Comparison of ENCODE assay signal across 34 cellular contexts in the genomic region with DNA sequence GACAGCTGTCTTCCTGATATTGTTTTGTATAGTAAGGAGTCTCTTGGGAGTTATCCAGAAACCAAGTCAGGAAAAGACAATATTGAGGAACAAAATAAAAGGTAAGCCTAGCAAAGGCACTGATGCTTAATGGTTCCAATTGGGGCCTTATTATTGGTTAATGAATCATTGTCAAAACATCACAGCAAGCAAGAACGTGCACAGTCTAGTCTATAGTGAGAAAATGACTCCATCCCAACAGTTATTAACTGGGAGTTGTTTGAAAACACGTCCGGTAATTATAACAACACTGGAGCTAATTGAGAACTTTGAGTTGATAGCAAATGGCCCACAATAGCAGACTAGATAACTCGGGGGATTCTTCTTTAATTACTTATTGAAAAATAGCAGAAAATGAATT. TPM values are rescaled to one million over a fixed set of nuclear protein-coding genes. Genes with fewer than 3 reads are reported as not detected.
"Had no signal": no experiment of that assay in that cellular context is flagged by ENCODE, and none has a peak within 500 bp of the region (broad histone marks: within the 10 kb centered on the region; RNA-seq: fewer than 3 reads in every experiment).

No MANE protein-coding gene starts in this region.

- H3K4me1 ChIP-seq: gastroesophageal sphincter, heart left ventricle, left lung, pancreas, suprapubic skin, transverse colon, upper lobe of right lung, uterus had no signal

- H3K27me3 ChIP-seq: uterus had no signal

- H3K4me3 ChIP-seq: coronary artery, gastroesophageal sphincter, heart left ventricle, hepatocyte, left lung, pancreas, smooth muscle cell, suprapubic skin, transverse colon, upper lobe of right lung, uterus had no signal

- H3K27ac ChIP-seq: coronary artery, gastroesophageal sphincter, heart left ventricle, hepatocyte, left lung, pancreas, suprapubic skin, transverse colon, upper lobe of right lung, uterus had no signal

- H3K36me3 ChIP-seq: left lung, pancreas, suprapubic skin, transverse colon, upper lobe of right lung, uterus had no signal

- ATAC-seq: gastroesophageal sphincter; heart left ventricle; left cardiac atrium; left lung; natural killer cell; pancreas; sciatic nerve; stimulated activated naive CD8-positive, alpha-beta T cell treated with anti-CD3 and anti-CD28 coated beads, Interleukin-15, amount 100 ng/mL, for 72 hours; upper lobe of right lung had no signal

- H3K9me3 ChIP-seq: gastroesophageal sphincter, left lung, pancreas, suprapubic skin, transverse colon, upper lobe of right lung, uterus had no signal

- DNase-seq: dermis blood vessel endothelial cell; effector memory CD4-positive, alpha-beta T cell; foreskin fibroblast; heart left ventricle; left cardiac atrium; left lung; natural killer cell; occipital lobe; pancreas; stimulated activated CD4-positive, alpha-beta T cell treated with anti-CD3 and anti-CD28 coated beads, Interleukin-12 subunit alpha, Interleukin-12 subunit beta, amount 100 ng/mL, for 4 hours; stimulated activated CD4-positive, alpha-beta T cell treated with anti-CD3 and anti-CD28 coated beads, Interleukin-1b, Interleukin-23, amount 100 ng/mL, for 48 hours; stimulated activated CD4-positive, alpha-beta T cell treated with anti-CD3 and anti-CD28 coated beads, Interleukin-4, amount 100 ng/mL, for 1 hour; stimulated activated CD8-positive, alpha-beta memory T cell treated with anti-CD3 and anti-CD28 coated beads, Interleukin-4, amount 100 ng/mL, for 48 hours; stimulated activated naive CD4-positive, alpha-beta T cell; stimulated activated naive CD8-positive, alpha-beta T cell treated with anti-CD3 and anti-CD28 coated beads, Interleukin-15, amount 100 ng/mL, for 72 hours; transverse colon; upper lobe of right lung; uterus had no signal

RNA-seq across cellular contexts. Expression of a gene that starts 17.7 kb away (rescaled TPM):
- total RNA-seq: dermis blood vessel endothelial cell, endothelial cell of umbilical vein, gastroesophageal sphincter, heart left ventricle, hepatocyte, kidney epithelial cell, left cardiac atrium, left lung, lower leg skin, lung microvascular endothelial cell, mesenteric fat pad, myocyte, natural killer cell, occipital lobe, pancreas, progenitor cell of endocrine pancreas, sciatic nerve, smooth muscle cell, suprapubic skin, transverse colon, upper lobe of right lung, uterus had no signal
- polyA plus RNA-seq: endothelial cell of umbilical vein, esophagus, heart left ventricle, hepatocyte, neural cell, pancreas, smooth muscle cell, thymus had no signal
